9 cellular contexts compared by ENCODE assay signal in genomic region chr17:82274134-82275020, GRCh38. TPM values are rescaled to one million over a fixed set of nuclear protein-coding genes. Genes with fewer than 3 reads are reported as not detected.
A peak's percentile ranks its signal among the peaks of the same experiment; 100 is the strongest.
DNase-seq lines count a peak whose midpoint lies in the region; ATAC-seq, FAIRE-seq and TF ChIP-seq lines count a peak whose summit lies in the region.
"Had no signal": no experiment of that assay in that cellular context is flagged by ENCODE, and none has a peak within 500 bp of the region (broad histone marks: within the 10 kb centered on the region; RNA-seq: fewer than 3 reads in every experiment).

No MANE protein-coding gene starts in this region.

- dilution Hi-C loops in endothelial cell of umbilical vein (cut with MboI; ENCODE audit: extremely low pct_ligation_motif_present, low sequenced_read_pairs), result no loop called here

- H3K9me3 Mint-ChIP-seq in CD14-positive monocyte, result peaks cover 0 to 2% (median 0%) of the 10 kb centered on the region in 7 donors

- H3K79me2 ChIP-seq in OCI-LY1 (ENCODE audit: insufficient read depth, low read length) (peaks cover 32% of the 10 kb centered on the region), endothelial cell of umbilical vein (ENCODE audit: control insufficient read depth, insufficient read depth, low read length) (peaks cover 39% of the 10 kb centered on the region)

- no peaks in the 10 kb centered on the region for H3K9me2 ChIP-seq in OCI-LY1 (ENCODE audit: low read depth, low read length)

- no peak for TF ChIP-seq POLR2A in endothelial cell of umbilical vein (IDR thresholded peaks at IDR 0.05; ENCODE audit: low read depth, low read length)

- H3K4me2 ChIP-seq in OCI-LY1 (ENCODE audit: low read length) (peak overlapping the region; percentile 71), endothelial cell of umbilical vein (ENCODE audit: insufficient read depth, low read length) (peak overlapping the region; percentile 45)

- H2AFZ ChIP-seq in OCI-LY1 (ENCODE audit: low read length) (no peak overlapping the region), endothelial cell of umbilical vein (ENCODE audit: low read depth, low read length) (peak overlapping the region; percentile 85)

- 75 to 78% methylated on average over 27 of the region's 27 CpGs for WGBS in aorta, 2 donors

- peak overlapping the region in 6 of 7 donors; percentile 59 to 98 (median 87) for H3K27ac Mint-ChIP-seq in CD14-positive monocyte

- no peaks in the 10 kb centered on the region for H3K9me1 ChIP-seq in endothelial cell of umbilical vein (replicated peaks; ENCODE audit: control insufficient read depth, extremely low read depth, insufficient read depth, low read length)

- H3K36me3 ChIP-seq in OCI-LY1 (ENCODE audit: insufficient read depth, low read length) (peaks cover 30% of the 10 kb centered on the region), endothelial cell of umbilical vein (ENCODE audit: control insufficient read depth in 2 of 2, extremely low read depth in 1 of 2, insufficient read depth in 2 of 2, low read length in 2 of 2) (peaks cover 5 to 19% of the 10 kb centered on the region in 2 experiments), neutrophil (peaks cover 34% of the 10 kb centered on the region), aorta (ENCODE audit: control insufficient read depth in 1 of 2, insufficient read depth in 2 of 2, low read length in 1 of 2) (no peaks in the 10 kb centered on the region)

- peaks cover 46 to 48% of the 10 kb centered on the region in 2 donors for H3K36me3 Mint-ChIP-seq in CD14-positive monocyte

- peak overlapping the region; percentile 80 to 85 for H3K4me3 Mint-ChIP-seq in CD14-positive monocyte

- H3K9me3 ChIP-seq in OCI-LY1 (ENCODE audit: low read length) (no peaks in the 10 kb centered on the region), endothelial cell of umbilical vein (replicated peaks; ENCODE audit: control insufficient read depth, insufficient read depth, low read length) (no peaks in the 10 kb centered on the region), neutrophil (no peaks in the 10 kb centered on the region), aorta (ENCODE audit: control insufficient read depth, low read length) (no peaks in the 10 kb centered on the region)

- H4K20me1 ChIP-seq in OCI-LY1 (ENCODE audit: insufficient read depth, low read length) (no peaks in the 10 kb centered on the region), endothelial cell of umbilical vein (replicated peaks; ENCODE audit: control insufficient read depth, extremely low read depth, insufficient read depth, low read length) (no peaks in the 10 kb centered on the region)

- intact Hi-C loops in CD14-positive monocyte (cut with micrococcal nuclease), result no loop called here
- intact Hi-C loops in endothelial cell of umbilical vein (cut with micrococcal nuclease), result no loop called here
- intact Hi-C loops in aorta (cut with DNase I), result no loop called here

- CTCF ChIA-PET in endothelial cell of umbilical vein (lab: Charles Lee), result interaction anchor here (1.0 to 1.8 kb wide), 5 partner anchors 9 to 244 kb away, joined by 3 to 6 read pairs (median 4); no protein-coding TSS in a partner anchor

- H3K27me3 Mint-ChIP-seq in CD14-positive monocyte (ENCODE audit: low read depth in 3 of 3), result peaks cover 0 to 3% (median 0%) of the 10 kb centered on the region in 3 donors

- POLR2A ChIA-PET in endothelial cell of umbilical vein (lab: Charles Lee), result interaction anchor here (1.6 kb wide), 1 partner anchor 23 kb away, joined by 3 read pairs; no protein-coding TSS in a partner anchor

- no peak for FAIRE-seq in endothelial cell of umbilical vein (lab: Jason Lieb, UNC)

- H3K27me3 ChIP-seq in OCI-LY1 (ENCODE audit: insufficient read depth, low read length), result peaks cover 9% of the 10 kb centered on the region
- no peaks in the 10 kb centered on the region for H3K27me3 ChIP-seq in endothelial cell of umbilical vein (ENCODE audit: control insufficient read depth in 2 of 2, insufficient read depth in 2 of 2, low read length in 2 of 2)
- H3K27me3 ChIP-seq in neutrophil, result no peaks in the 10 kb centered on the region
- H3K27me3 ChIP-seq in aorta (ENCODE audit: control insufficient read depth in 1 of 2, insufficient read depth in 2 of 2, low read length in 1 of 2), result no peaks in the 10 kb centered on the region

- ATAC-seq in aorta (ENCODE audit: low FRiP score), result no peak

- H3K4me1 Mint-ChIP-seq in CD14-positive monocyte, result peaks cover 61% of the 10 kb centered on the region

- BruUV-seq in endothelial cell of umbilical vein (replicated peaks; lab: Mats Ljungman, UMichigan), result TSS peak; percentile 14

- H3K9ac ChIP-seq in OCI-LY1 (ENCODE audit: low read length), result no peak overlapping the region; the same call in 1 of the 2 replicates
- H3K9ac ChIP-seq in endothelial cell of umbilical vein (replicated peaks; ENCODE audit: extremely low read depth, insufficient read depth, low read length), result no peak overlapping the region

- DNase-seq in CD14-positive monocyte (ENCODE audit: low spot score) (no peak), endothelial cell of umbilical vein (ENCODE audit: low read depth, low spot score) (no peak), DMS 273 treated with DMSO at 0.1 percent for 48 hours (lab: John Stamatoyannopoulos, UW) (no peak), AG08396 (ENCODE audit: low spot score) (no peak), aorta (no peak), NCI-H2107 (lab: John Stamatoyannopoulos, UW) (no peak)

- no peak for TF ChIP-seq CTCF in CD14-positive monocyte (IDR thresholded peaks at IDR 0.05)
- no peak for TF ChIP-seq CTCF in OCI-LY1 (IDR thresholded peaks at IDR 0.05; ENCODE audit: low read length)
- no peak for TF ChIP-seq CTCF in endothelial cell of umbilical vein (IDR thresholded peaks at IDR 0.05; ENCODE audit: extremely low read depth in 1 of 2, insufficient read depth in 1 of 2, low read depth in 1 of 2, low read length in 2 of 2)
- TF ChIP-seq CTCF in neutrophil (IDR thresholded peaks at IDR 0.05), result no peak

- H3K4me1 ChIP-seq in OCI-LY1 (ENCODE audit: insufficient read depth, low read length, severe bottlenecking), result peaks cover 51% of the 10 kb centered on the region
- H3K4me1 ChIP-seq in endothelial cell of umbilical vein (ENCODE audit: control insufficient read depth, extremely low read depth, insufficient read depth, low read length), result peaks cover 14% of the 10 kb centered on the region
- peaks cover 68 to 77% of the 10 kb centered on the region in 2 experiments for H3K4me1 ChIP-seq in neutrophil (ENCODE audit: control insufficient read depth in 1 of 2, insufficient read depth in 1 of 2, low read depth in 1 of 2, low read length in 1 of 2)
- no peaks in the 10 kb centered on the region for H3K4me1 ChIP-seq in aorta (ENCODE audit: control insufficient read depth in 1 of 2, insufficient read depth in 2 of 2, low read length in 2 of 2)

- H3F3A ChIP-seq in OCI-LY1 (ENCODE audit: insufficient read depth, low read length), result no peaks in the 10 kb centered on the region

- H3K27ac ChIP-seq in OCI-LY1 (ENCODE audit: low read depth, low read length, poor library complexity, severe bottlenecking) (no peak overlapping the region), endothelial cell of umbilical vein (ENCODE audit: insufficient read depth, low read depth, low read length) (no peak overlapping the region), neutrophil (peak overlapping the region; percentile 100), aorta (ENCODE audit: low read depth in 1 of 2, low read length in 2 of 2) (no peak overlapping the region)

- H3K4me3 ChIP-seq in OCI-LY1 (ENCODE audit: low read depth, low read length, poor library complexity, severe bottlenecking) (peak overlapping the region; percentile 86), endothelial cell of umbilical vein (replicated peaks in 1 of 3; ENCODE audit: insufficient read depth in 1 of 3, low read depth in 1 of 3, low read length in 3 of 3) (no peak overlapping the region), neutrophil (ENCODE audit: low read depth in 1 of 2, low read length in 1 of 2) (peak overlapping the region; percentile 78 to 99), aorta (ENCODE audit: low read length in 2 of 2) (no peak overlapping the region)

RNA-seq across cellular contexts. Expression of gene CSNK1D, which starts 0.9 kb away (rescaled TPM):
- polyA plus RNA-seq in CD14-positive monocyte (10 to 100 TPM; 47.0 to 60.9 TPM), endothelial cell of umbilical vein (123 and 127 TPM in 2 replicates), aorta (10 to 100 TPM; 39.9 to 73.4 TPM)
- total RNA-seq in endothelial cell of umbilical vein (143 and 155 TPM in 2 replicates), aorta (100 to 1,000 TPM; 130 to 153 TPM)
- 137 and 147 TPM in 2 replicates for polyA plus RNA-seq in endothelial cell of umbilical vein (2011; cell fraction: cytosol; rRNA removed)
- 510 and 541 TPM in 2 replicates for polyA plus RNA-seq in endothelial cell of umbilical vein (2011; cell fraction: nucleus; rRNA removed)
- 147 and 161 TPM in 2 replicates for polyA plus RNA-seq in endothelial cell of umbilical vein (2012)
- 108 and 121 TPM in 2 replicates for polyA minus RNA-seq in endothelial cell of umbilical vein
- 34.4 TPM for polyA minus RNA-seq in endothelial cell of umbilical vein (2011; cell fraction: cytosol; rRNA and poly(A)+ RNA removed)
- 96.1 and 97.5 TPM in 2 replicates for polyA minus RNA-seq in endothelial cell of umbilical vein (2011; cell fraction: nucleus; rRNA and poly(A)+ RNA removed)

RNA-seq across cellular contexts. Expression of gene CD7, which starts 43.0 kb away (rescaled TPM):
- polyA plus RNA-seq in CD14-positive monocyte (under 1 TPM; 0.38 to 0.42 TPM), endothelial cell of umbilical vein (not detected in 2 replicates), aorta (under 1 TPM; 0.33 to 0.75 TPM)
- total RNA-seq in endothelial cell of umbilical vein (not detected in 2 replicates), aorta (1 to 10 TPM; 2.6 to 3.4 TPM)
- not detected in 2 replicates for polyA plus RNA-seq in endothelial cell of umbilical vein (2011; cell fraction: cytosol; rRNA removed)
- polyA plus RNA-seq in endothelial cell of umbilical vein (2011; cell fraction: nucleus; rRNA removed), result not detected in 2 replicates
- polyA plus RNA-seq in endothelial cell of umbilical vein (2012), result not detected in 2 replicates
- polyA minus RNA-seq in endothelial cell of umbilical vein, result not detected in 2 replicates
- polyA minus RNA-seq in endothelial cell of umbilical vein (2011; cell fraction: cytosol; rRNA and poly(A)+ RNA removed), result not detected
- not detected in 2 replicates for polyA minus RNA-seq in endothelial cell of umbilical vein (2011; cell fraction: nucleus; rRNA and poly(A)+ RNA removed)
- total RNA-seq: pulmonary artery endothelial cell had no signal

RNA-seq across cellular contexts. Expression of gene SLC16A3, which starts 45.5 kb away (rescaled TPM):
- polyA plus RNA-seq in CD14-positive monocyte (10 to 100 TPM; 26.3 to 35.3 TPM), endothelial cell of umbilical vein (95.9 and 140 TPM in 2 replicates), aorta (10 to 100 TPM in 1 of 2 donors, 1 to 10 TPM in 1; 7.6 to 20.3 TPM)
- total RNA-seq in endothelial cell of umbilical vein (171 and 229 TPM in 2 replicates), aorta (10 to 100 TPM; 55.6 to 96.9 TPM)
- polyA plus RNA-seq in endothelial cell of umbilical vein (2011; cell fraction: cytosol; rRNA removed), result 52.1 and 69.8 TPM in 2 replicates
- 40.9 and 41.0 TPM in 2 replicates for polyA plus RNA-seq in endothelial cell of umbilical vein (2011; cell fraction: nucleus; rRNA removed)
- polyA plus RNA-seq in endothelial cell of umbilical vein (2012), result 119 and 153 TPM in 2 replicates
- 98.9 and 118 TPM in 2 replicates for polyA minus RNA-seq in endothelial cell of umbilical vein
- polyA minus RNA-seq in endothelial cell of umbilical vein (2011; cell fraction: cytosol; rRNA and poly(A)+ RNA removed), result 158 TPM
- 31.0 and 31.5 TPM in 2 replicates for polyA minus RNA-seq in endothelial cell of umbilical vein (2011; cell fraction: nucleus; rRNA and poly(A)+ RNA removed)

RNA-seq across cellular contexts. Expression of gene SECTM1, which starts 59.2 kb away (rescaled TPM):
- polyA plus RNA-seq in CD14-positive monocyte, result 100 to 1,000 TPM; 136 to 209 TPM
- total RNA-seq in endothelial cell of umbilical vein, result 0.46 and 1.9 TPM in 2 replicates
- polyA plus RNA-seq in endothelial cell of umbilical vein, result 1.3 and 2.3 TPM in 2 replicates
- polyA plus RNA-seq in endothelial cell of umbilical vein (2011; cell fraction: cytosol; rRNA removed), result 1.2 and 2.5 TPM in 2 replicates
- 1.2 TPM in 1 of 2 replicates, not detected in the other for polyA plus RNA-seq in endothelial cell of umbilical vein (2011; cell fraction: nucleus; rRNA removed)
- polyA plus RNA-seq in endothelial cell of umbilical vein (2012), result 1.9 and 3.2 TPM in 2 replicates
- 0.19 and 0.40 TPM in 2 replicates for polyA minus RNA-seq in endothelial cell of umbilical vein
- polyA minus RNA-seq in endothelial cell of umbilical vein (2011; cell fraction: cytosol; rRNA and poly(A)+ RNA removed), result 7.6 TPM
- polyA minus RNA-seq in endothelial cell of umbilical vein (2011; cell fraction: nucleus; rRNA and poly(A)+ RNA removed), result 0.34 TPM in 1 of 2 replicates, not detected in the other
- total RNA-seq in aorta, result 10 to 100 TPM in 1 of 2 donors, 1 to 10 TPM in 1; 9.9 to 15.8 TPM
- polyA plus RNA-seq in aorta, result 10 to 100 TPM in 1 of 2 donors, 1 to 10 TPM in 1; 4.5 to 22.5 TPM

Comparison
In these comparisons a context has a peak if more than half of its experiments do, and no peak if none do; other contexts are left out.
1. H3K4me3 ChIP-seq: peak in OCI-LY1 (single experiment) and neutrophil (2 of 2); none in endothelial cell of umbilical vein (0 of 3) and aorta (0 of 2).